8 cellular contexts compared by ENCODE assay signal in genomic region chr17:42019509-42020404, GRCh38. TPM values are rescaled to one million over a fixed set of nuclear protein-coding genes. Genes with fewer than 3 reads are reported as not detected.
DNase-seq lines count a peak whose midpoint lies in the region; ATAC-seq and TF ChIP-seq lines count a peak whose summit lies in the region.

Gene NKIRAS2, plus strand, starts transcription at chr17:42020090. Its CDS starts 1,488 bp downstream, at chr17:42021578.

- peak; percentile 89 for DNase-seq in NCI-H510A treated with DMSO at 0.1 percent for 48 hours (lab: John Stamatoyannopoulos, UW)
- peak; percentile 97 for DNase-seq in activated CD4-positive, alpha-beta T cell treated with anti-CD3 and anti-CD28 coated beads for 36 hours
- DNase-seq in choroid plexus epithelial cell (ENCODE audit: low read depth), result peak; percentile 93
- peak; percentile 96 for DNase-seq in left colon
- peak; percentile 89 to 94 for DNase-seq in stimulated activated CD4-positive, alpha-beta T cell treated with anti-CD3 and anti-CD28 coated beads, Interleukin-1b, Interleukin-23, amount 100 ng/mL, for 4 hours (ENCODE audit: low read depth in 2 of 2)

- H3K36me3 Mint-ChIP-seq in activated CD4-positive, alpha-beta T cell treated with anti-CD3 and anti-CD28 coated beads for 36 hours (ENCODE audit: low read depth), result peaks cover 42% of the 10 kb centered on the region

- H3K9me3 Mint-ChIP-seq in activated CD4-positive, alpha-beta T cell treated with anti-CD3 and anti-CD28 coated beads for 36 hours (ENCODE audit: low read depth), result no peaks in the 10 kb centered on the region

- ATAC-seq in HG03432 (IDR thresholded peaks at IDR 0.05; ENCODE audit: unreplicated experiment) (peak; percentile 65), left colon (peak; percentile 72)
- ATAC-seq in activated CD4-positive, alpha-beta T cell treated with anti-CD3 and anti-CD28 coated beads for 36 hours, result peak; percentile 78

- peak within 1 kb of the TSS; percentile 67 for H2AFZ ChIP-seq in ACC112 (ENCODE audit: low read length, unreplicated experiment)

- peak within 1 kb of the TSS; percentile 88 for H3K27ac Mint-ChIP-seq in activated CD4-positive, alpha-beta T cell treated with anti-CD3 and anti-CD28 coated beads for 36 hours

- peak; percentile 92 for TF ChIP-seq POLR2A in GM18951 (IDR thresholded peaks at IDR 0.05; ENCODE audit: extremely low read depth, insufficient read depth, insufficient read length)

- peak; percentile 83 for TF ChIP-seq CTCF in choroid plexus epithelial cell (conservative IDR thresholded peaks at IDR 0.05; ENCODE audit: low read depth, low read length)

- peaks cover 52% of the 10 kb centered on the region for H3K4me1 Mint-ChIP-seq in activated CD4-positive, alpha-beta T cell treated with anti-CD3 and anti-CD28 coated beads for 36 hours

- in situ Hi-C loops in GM18951 (cut with MboI; ENCODE audit: low sequenced_read_pairs, unreplicated experiment), result loop anchor here (10.0 kb wide), 1 partner anchor 95 kb away; the partner anchor contains the start of gene DHX58

- no peaks in the 10 kb centered on the region for H3K27me3 Mint-ChIP-seq in activated CD4-positive, alpha-beta T cell treated with anti-CD3 and anti-CD28 coated beads for 36 hours

- peak within 1 kb of the TSS; percentile 97 for H3K4me3 ChIP-seq in ACC112 (ENCODE audit: low read depth, low read length)
- H3K4me3 ChIP-seq in choroid plexus epithelial cell (ENCODE audit: low read depth, low read length), result peak within 1 kb of the TSS; percentile 91

- peaks cover 20% of the 10 kb centered on the region for H3K4me1 ChIP-seq in ACC112 (ENCODE audit: control insufficient read depth, insufficient read depth, low read length, unreplicated experiment)

- H3K27me3 ChIP-seq in ACC112 (ENCODE audit: insufficient read depth, low read length), result no peaks in the 10 kb centered on the region

- intact Hi-C loops in activated CD4-positive, alpha-beta T cell treated with anti-CD3 and anti-CD28 coated beads for 36 hours (cut with DNase I, micrococcal nuclease), result loop anchor here (1.0 to 5.0 kb wide), 7 partner anchors 54 to 518 kb away; partner anchors contain the start of genes KLHL11 (in 1 of the 2), NAGLU (in 1 of the 2), ODAD4 (in 1 of the 2) and STAT5A (in 1 of the 2)
- intact Hi-C loops in left colon (cut with DNase I, micrococcal nuclease), result no loop called here

- CTCF ChIA-PET in activated CD4-positive, alpha-beta T cell treated with anti-CD3 and anti-CD28 coated beads for 36 hours (lab: Charles Lee), result interaction anchor here (0.6 to 2.1 kb wide), 29 partner anchors 9 to 512 kb away, joined by 3 to 17 read pairs (median 4); partner anchors contain the start of genes CNP, DHX58, GHDC and ZNF385C

- H3K4me3 Mint-ChIP-seq in activated CD4-positive, alpha-beta T cell treated with anti-CD3 and anti-CD28 coated beads for 36 hours, result peak within 1 kb of the TSS; percentile 100

- H3K36me3 ChIP-seq in ACC112 (ENCODE audit: insufficient read depth, low read length), result peaks cover 9% of the 10 kb centered on the region; the same call in 1 of the 2 replicates

- POLR2A ChIA-PET in activated CD4-positive, alpha-beta T cell treated with anti-CD3 and anti-CD28 coated beads for 36 hours (lab: Charles Lee), result interaction anchor here (0.5 to 1.8 kb wide), 6 partner anchors 53 to 155 kb away, joined by 3 to 4 read pairs (median 3); partner anchors contain the start of genes ACLY, CNP, DHX58 and KLHL11

- H3K27ac ChIP-seq in ACC112 (ENCODE audit: low read depth, low read length), result peak within 1 kb of the TSS; percentile 49

- peaks cover 40% of the 10 kb centered on the region for H3K79me2 ChIP-seq in ACC112 (ENCODE audit: control insufficient read depth, insufficient read depth, low read length, unreplicated experiment)

RNA-seq across cellular contexts. Expression of gene NKIRAS2, which starts in this region (rescaled TPM):
- total RNA-seq in activated CD4-positive, alpha-beta T cell treated with anti-CD3 and anti-CD28 coated beads for 36 hours, result 10 to 100 TPM; 16.3 to 17.2 TPM
- 10 to 100 TPM; 29.4 to 31.9 TPM for total RNA-seq in left colon

Comparison
In these comparisons a context has a peak if more than half of its experiments do, and no peak if none do; other contexts are left out.
1. Peak in every context shown above with its lines: DNase-seq, ATAC-seq, H3K4me3 ChIP-seq and H3K27ac ChIP-seq.
2. intact Hi-C loops: an anchor here in activated CD4-positive, alpha-beta T cell treated with anti-CD3 and anti-CD28 coated beads for 36 hours (1.0 to 5.0 kb wide); none called in left colon.